33 cellular contexts compared by ENCODE assay signal in the genomic region with DNA sequence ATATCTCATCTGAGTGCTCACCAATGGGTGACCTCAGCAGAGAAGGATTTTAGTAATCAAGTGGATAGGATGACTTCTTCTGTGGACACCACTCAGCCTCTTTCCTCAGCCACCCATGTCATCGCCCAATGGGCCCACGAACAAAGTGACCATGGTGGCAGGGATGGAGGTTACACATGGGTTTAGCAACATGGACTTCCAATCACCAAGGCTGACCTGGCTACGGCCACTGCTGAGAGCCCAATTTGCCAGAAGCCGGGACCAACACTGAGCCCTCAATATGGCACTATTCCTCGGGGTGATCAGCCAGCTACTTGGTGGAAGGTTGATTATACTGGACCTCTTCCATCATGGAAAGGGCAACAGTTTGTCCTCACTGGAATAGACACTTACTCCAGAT.
"Had no signal": no experiment of that assay in that cellular context is flagged by ENCODE, and none has a peak within 500 bp of the region (broad histone marks: within the 10 kb centered on the region; RNA-seq: fewer than 3 reads in every experiment).

No MANE protein-coding gene starts in this region.

- DNase-seq: Karpas-422, Kasumi-1, MG63, MM.1S, MV-4-11, NCI-H1048, NCI-H1092, NCI-H1092 treated with DMSO at 0.1 percent for 48 hours, NCI-H1105, NCI-H1105 treated with DMSO at 0.1 percent for 48 hours, NCI-H1417, NCI-H1417 treated with DMSO at 0.1 percent for 48 hours, NCI-H1436, NCI-H1436 treated with DMSO at 0.1 percent for 48 hours, NCI-H146, NCI-H1694, NCI-H1694 treated with DMSO at 0.1 percent for 48 hours, NCI-H187, NCI-H187 treated with DMSO at 0.1 percent for 48 hours, NCI-H1930, NCI-H2029, NCI-H2029 treated with DMSO at 0.1 percent for 48 hours, NCI-H2081, NCI-H2081 treated with DMSO at 0.1 percent for 48 hours, NCI-H2107, NCI-H2171, NCI-H2171 treated with DMSO at 0.1 percent for 48 hours, NCI-H2227 treated with DMSO at 0.1 percent for 48 hours, NCI-H226, NCI-H345, NCI-H446, NCI-H446 treated with DMSO at 0.1 percent for 48 hours, NCI-H510A had no signal
